Comparison of ENCODE assay signal across 8 cellular contexts in the genomic region with DNA sequence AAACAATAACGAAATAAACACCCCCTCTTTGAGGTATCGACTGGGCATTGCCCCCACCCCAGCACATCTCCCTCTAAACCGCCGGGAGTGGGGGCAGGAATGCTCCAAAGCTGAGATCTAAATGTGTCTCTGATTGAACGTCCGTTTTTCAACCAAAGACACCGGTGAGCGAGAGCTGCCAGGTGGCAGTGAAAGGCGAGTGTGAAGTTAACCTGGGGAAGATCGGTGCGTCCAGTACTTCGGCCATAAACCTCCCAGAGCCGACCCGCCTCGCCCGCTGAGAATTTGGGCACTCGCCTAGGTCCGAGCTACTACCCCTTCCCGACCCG. TPM values are rescaled to one million over a fixed set of nuclear protein-coding genes. Genes with fewer than 3 reads are reported as not detected.
DNase-seq lines count a peak whose midpoint lies in the region; ATAC-seq and TF ChIP-seq lines count a peak whose summit lies in the region.

No MANE protein-coding gene starts in this region.

- H3K4me3 ChIP-seq in GM12864 (ENCODE audit: low read depth, low read length) (peak overlapping the region; percentile 85), SJCRH30 (peak overlapping the region; percentile 95)

- H3K4me1 Mint-ChIP-seq in nephron progenitor cell: peaks cover 34% of the 10 kb centered on the region

- no peak for TF ChIP-seq POLR2A in GM18505 (IDR thresholded peaks at IDR 0.05; ENCODE audit: borderline replicate concordance, extremely low read depth, insufficient read depth, insufficient read length)

- H3K36me3 ChIP-seq in SJCRH30: 0 out of 2 replicates have a peak, but pooled peaks cover 3% of the 10 kb centered on the region

- H3K4me3 Mint-ChIP-seq in nephron progenitor cell: peak overlapping the region; percentile 96

- no peaks in the 10 kb centered on the region for H3K27me3 Mint-ChIP-seq in nephron progenitor cell (ENCODE audit: low read depth, poor library complexity)

- H3K27ac Mint-ChIP-seq in nephron progenitor cell: peak overlapping the region; percentile 55

- ATAC-seq in HG02588 (IDR thresholded peaks at IDR 0.05; ENCODE audit: unreplicated experiment) (peak; percentile 14), GM18505 (IDR thresholded peaks at IDR 0.05; ENCODE audit: unreplicated experiment) (no peak)

- H3K27ac ChIP-seq in SJCRH30: peak overlapping the region; percentile 56
- peak overlapping the region; percentile 58 for H3K27ac ChIP-seq in epithelial cell of prostate

- TF ChIP-seq CTCF in GM12864 (IDR thresholded peaks at IDR 0.05; ENCODE audit: low read depth, low read length, missing control alignments) (no peak), nephron progenitor cell (IDR thresholded peaks at IDR 0.05) (no peak)

- H3K4me1 ChIP-seq in SJCRH30: peaks cover 6% of the 10 kb centered on the region

- no peaks in the 10 kb centered on the region for H3K27me3 ChIP-seq in SJCRH30

- no peaks in the 10 kb centered on the region for H3K9me3 Mint-ChIP-seq in nephron progenitor cell

- H3K36me3 Mint-ChIP-seq in nephron progenitor cell (ENCODE audit: low read depth): peaks cover 20% of the 10 kb centered on the region

- DNase-seq in GM12864 (ENCODE audit: low read depth) (no peak), SJCRH30 (no peak), epithelial cell of prostate (ENCODE audit: low read depth, low spot score) (no peak), nephron progenitor cell (no peak), CD1c-positive myeloid dendritic cell (ENCODE audit: extremely low spot score) (no peak)
- DNase-seq in activated CD4-positive, CD25-positive, alpha-beta regulatory T cell (lab: John Stamatoyannopoulos, UW): no peak

- no peaks in the 10 kb centered on the region for H3K9me3 ChIP-seq in SJCRH30 (replicated peaks)

RNA-seq across cellular contexts. Expression of gene ANGEL1, which starts 0.6 kb away (rescaled TPM):
- 15.8 and 18.3 TPM in 2 replicates for total RNA-seq in SJCRH30 (2014; rRNA removed; shearing (Covaris generic))

RNA-seq across cellular contexts. Expression of gene LRRC74A, which starts 14.2 kb away (rescaled TPM):
- not detected in 2 replicates for total RNA-seq in SJCRH30 (2014; rRNA removed; shearing (Covaris generic))

RNA-seq across cellular contexts. Expression of gene VASH1, which starts 50.8 kb away (rescaled TPM):
- total RNA-seq in SJCRH30 (2014; rRNA removed; shearing (Covaris generic)): 11.1 and 11.5 TPM in 2 replicates
